Comparison of ENCODE assay signal across 17 cellular contexts in the genomic region with DNA sequence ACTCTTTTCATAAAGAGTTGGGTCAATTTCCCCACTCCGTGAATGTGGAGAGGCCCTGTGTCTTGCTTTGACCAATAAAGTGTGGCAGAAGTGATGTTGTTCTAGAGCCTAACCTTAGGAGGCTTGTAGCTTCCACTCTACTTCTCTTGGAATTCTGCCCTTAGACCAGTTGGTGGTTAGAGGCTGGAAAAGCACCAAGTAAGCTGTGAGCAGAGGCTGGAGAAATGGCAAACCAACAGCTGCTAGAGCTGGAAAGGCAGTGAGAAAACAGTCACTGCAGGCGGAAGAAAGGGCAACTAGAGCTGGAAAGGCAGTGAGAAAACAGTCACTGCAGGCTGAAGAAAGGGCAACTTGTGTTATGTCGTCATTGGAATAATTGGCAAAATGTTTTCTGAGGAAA. TPM values are rescaled to one million over a fixed set of nuclear protein-coding genes. Genes with fewer than 3 reads are reported as not detected.
DNase-seq lines count a peak whose midpoint lies in the region; TF ChIP-seq lines count a peak whose summit lies in the region.
"Had no signal": no experiment of that assay in that cellular context is flagged by ENCODE, and none has a peak within 500 bp of the region (broad histone marks: within the 10 kb centered on the region; RNA-seq: fewer than 3 reads in every experiment).

No MANE protein-coding gene starts in this region.

- H3K4me1 Mint-ChIP-seq in CD14-positive monocyte = no peaks in the 10 kb centered on the region
- H3K4me1 Mint-ChIP-seq in activated T-cell treated with anti-CD3 and anti-CD28 coated beads, Interleukin-2, amount 50 U/mL, for 24 hours (ENCODE audit: low read depth) = no peaks in the 10 kb centered on the region
- H3K4me1 Mint-ChIP-seq: CD4-positive, alpha-beta memory T cell had no signal

- H3K27me3 ChIP-seq in fibroblast of lung (ENCODE audit: control insufficient read depth, insufficient read depth, low read length) = peaks cover 4% of the 10 kb centered on the region

- intact Hi-C loops in CD14-positive monocyte (cut with micrococcal nuclease) = no loop called here

- no peak for TF ChIP-seq CTCF in fibroblast of lung (conservative IDR thresholded peaks at IDR 0.05 in 1 of 2, IDR thresholded peaks at IDR 0.05 in 1 of 2; ENCODE audit: low read depth in 1 of 2, low read length in 2 of 2)
- no peak for TF ChIP-seq CTCF in CD14-positive monocyte (IDR thresholded peaks at IDR 0.05)

- no peaks in the 10 kb centered on the region for H3K36me3 Mint-ChIP-seq in CD14-positive monocyte
- no peaks in the 10 kb centered on the region for H3K36me3 Mint-ChIP-seq in activated T-cell treated with anti-CD3 and anti-CD28 coated beads, Interleukin-2, amount 50 U/mL, for 24 hours (ENCODE audit: low read depth)
- H3K36me3 Mint-ChIP-seq: CD4-positive, alpha-beta memory T cell had no signal

- H3K36me3 ChIP-seq in fibroblast of lung (ENCODE audit: control insufficient read depth, insufficient read depth, low read length) = no peaks in the 10 kb centered on the region
- H3K36me3 ChIP-seq: BE2C had no signal

- no peak overlapping the region for H3K4me3 ChIP-seq in fibroblast of lung (replicated peaks in 1 of 4; ENCODE audit: control extremely low read depth in 1 of 4, insufficient read depth in 1 of 4, low read depth in 3 of 4, low read length in 4 of 4)

- DNase-seq in H4 (ENCODE audit: low spot score) = peak; percentile 56
- peak; percentile 57 to 83 for DNase-seq in NCI-H446 (lab: John Stamatoyannopoulos, UW)
- DNase-seq in fibroblast of lung (ENCODE audit: low read depth in 2 of 2) = peak; percentile 30 to 52
- DNase-seq in renal cortical epithelial cell (ENCODE audit: low read depth) = peak; percentile 17
- DNase-seq in CD14-positive monocyte (ENCODE audit: low spot score) = no peak
- DNase-seq in activated T-cell treated with anti-CD3 and anti-CD28 coated beads, Interleukin-2, amount 50 U/mL, for 24 hours = no peak
- DNase-seq in stimulated activated CD4-positive, alpha-beta T cell treated with anti-CD3 and anti-CD28 coated beads, Interleukin-1b, Interleukin-23, amount 100 ng/mL, for 48 hours = no peak
- no peak for DNase-seq in SIG-M5 (lab: John Stamatoyannopoulos, UW)
- DNase-seq: BE2C; CD4-positive, alpha-beta memory T cell; DND-41; GDM1; HFFc6; Kasumi-1; NCI-H1930; NCI-H2171; NCI-H748 treated with DMSO at 0.1 percent for 48 hours had no signal

- no peak overlapping the region for H3K27ac ChIP-seq in fibroblast of lung (ENCODE audit: insufficient read depth, low read length)

- H3K27ac Mint-ChIP-seq in CD14-positive monocyte = no peak overlapping the region
- no peak overlapping the region for H3K27ac Mint-ChIP-seq in activated T-cell treated with anti-CD3 and anti-CD28 coated beads, Interleukin-2, amount 50 U/mL, for 24 hours
- H3K27ac Mint-ChIP-seq: CD4-positive, alpha-beta memory T cell; HFFc6 had no signal

- no peaks in the 10 kb centered on the region for H3K4me1 ChIP-seq in fibroblast of lung (ENCODE audit: control insufficient read depth, extremely low read depth, insufficient read depth, low read length)
- H3K4me1 ChIP-seq: BE2C had no signal

- no peaks in the 10 kb centered on the region for H3K9me3 ChIP-seq in fibroblast of lung (ENCODE audit: control insufficient read depth, insufficient read depth, low read depth, low read length)
- H3K9me3 ChIP-seq: BE2C had no signal

- H3K79me2 ChIP-seq in fibroblast of lung (ENCODE audit: control insufficient read depth, insufficient read depth, low read length) = no peaks in the 10 kb centered on the region

- H3K4me2 ChIP-seq in fibroblast of lung (ENCODE audit: extremely low read depth, insufficient read depth, low read length) = no peak overlapping the region

- H4K20me1 ChIP-seq in fibroblast of lung (ENCODE audit: control insufficient read depth, extremely low read depth, insufficient read depth, low read length) = no peaks in the 10 kb centered on the region

- peaks cover 7 to 25% (median 11%) of the 10 kb centered on the region in 3 donors for H3K27me3 Mint-ChIP-seq in CD14-positive monocyte (ENCODE audit: low read depth in 3 of 3)
- H3K27me3 Mint-ChIP-seq in activated T-cell treated with anti-CD3 and anti-CD28 coated beads, Interleukin-2, amount 50 U/mL, for 24 hours = peaks cover 32% of the 10 kb centered on the region

- H3K4me3 Mint-ChIP-seq in CD14-positive monocyte = no peak overlapping the region
- H3K4me3 Mint-ChIP-seq in activated T-cell treated with anti-CD3 and anti-CD28 coated beads, Interleukin-2, amount 50 U/mL, for 24 hours = no peak overlapping the region
- H3K4me3 Mint-ChIP-seq: CD4-positive, alpha-beta memory T cell; HFFc6 had no signal

- no peak overlapping the region for H2AFZ ChIP-seq in fibroblast of lung (ENCODE audit: low read length)

- H3K9ac ChIP-seq in fibroblast of lung (ENCODE audit: insufficient read depth, low read length) = no peak overlapping the region

- peaks cover 0 to 2% (median 0%) of the 10 kb centered on the region in 7 donors for H3K9me3 Mint-ChIP-seq in CD14-positive monocyte
- no peaks in the 10 kb centered on the region for H3K9me3 Mint-ChIP-seq in activated T-cell treated with anti-CD3 and anti-CD28 coated beads, Interleukin-2, amount 50 U/mL, for 24 hours
- H3K9me3 Mint-ChIP-seq: CD4-positive, alpha-beta memory T cell; HFFc6 had no signal

RNA-seq across cellular contexts. Expression of gene MSANTD2, which starts 29.8 kb away (rescaled TPM):
- total RNA-seq in H4 (2014; rRNA removed; shearing (Covaris generic)) = 10.7 and 13.2 TPM in 2 replicates
- total RNA-seq in fibroblast of lung (6.2 and 6.3 TPM in 2 replicates), renal cortical epithelial cell (3.5 and 10.8 TPM in 2 replicates)
- polyA plus RNA-seq in fibroblast of lung (5.6 and 6.6 TPM in 2 replicates), CD14-positive monocyte (1 to 10 TPM; 1.2 to 1.8 TPM)
- polyA plus RNA-seq in fibroblast of lung (2012) = 3.9 and 4.2 TPM in 2 replicates
- 1.1 and 1.6 TPM in 2 replicates for polyA minus RNA-seq in fibroblast of lung (ENCODE audit: low replicate concordance)

RNA-seq across cellular contexts. Expression of gene ROBO3, which starts 35.2 kb away (rescaled TPM):
- 8.9 and 9.4 TPM in 2 replicates for total RNA-seq in H4 (2014; rRNA removed; shearing (Covaris generic))
- total RNA-seq in fibroblast of lung (11.6 and 25.4 TPM in 2 replicates), renal cortical epithelial cell (7.3 and 12.2 TPM in 2 replicates)
- polyA plus RNA-seq in fibroblast of lung (7.2 and 8.8 TPM in 2 replicates), CD14-positive monocyte (under 1 TPM; 0.39 to 0.81 TPM)
- 11.2 and 13.3 TPM in 2 replicates for polyA plus RNA-seq in fibroblast of lung (2012)
- 11.7 and 14.9 TPM in 2 replicates for polyA minus RNA-seq in fibroblast of lung (ENCODE audit: low replicate concordance)

Comparison
In these comparisons a context has a peak if more than half of its experiments do, and no peak if none do; other contexts are left out.
1. DNase-seq: peak in H4 (single experiment), NCI-H446 (2 of 2), fibroblast of lung (2 of 2) and renal cortical epithelial cell (single experiment); none in CD14-positive monocyte (single experiment), activated T-cell treated with anti-CD3 and anti-CD28 coated beads, Interleukin-2, amount 50 U/mL, for 24 hours (single experiment), stimulated activated CD4-positive, alpha-beta T cell treated with anti-CD3 and anti-CD28 coated beads, Interleukin-1b, Interleukin-23, amount 100 ng/mL, for 48 hours (single experiment) and SIG-M5 (single experiment).